16 cellular contexts compared by ENCODE assay signal in the genomic region with DNA sequence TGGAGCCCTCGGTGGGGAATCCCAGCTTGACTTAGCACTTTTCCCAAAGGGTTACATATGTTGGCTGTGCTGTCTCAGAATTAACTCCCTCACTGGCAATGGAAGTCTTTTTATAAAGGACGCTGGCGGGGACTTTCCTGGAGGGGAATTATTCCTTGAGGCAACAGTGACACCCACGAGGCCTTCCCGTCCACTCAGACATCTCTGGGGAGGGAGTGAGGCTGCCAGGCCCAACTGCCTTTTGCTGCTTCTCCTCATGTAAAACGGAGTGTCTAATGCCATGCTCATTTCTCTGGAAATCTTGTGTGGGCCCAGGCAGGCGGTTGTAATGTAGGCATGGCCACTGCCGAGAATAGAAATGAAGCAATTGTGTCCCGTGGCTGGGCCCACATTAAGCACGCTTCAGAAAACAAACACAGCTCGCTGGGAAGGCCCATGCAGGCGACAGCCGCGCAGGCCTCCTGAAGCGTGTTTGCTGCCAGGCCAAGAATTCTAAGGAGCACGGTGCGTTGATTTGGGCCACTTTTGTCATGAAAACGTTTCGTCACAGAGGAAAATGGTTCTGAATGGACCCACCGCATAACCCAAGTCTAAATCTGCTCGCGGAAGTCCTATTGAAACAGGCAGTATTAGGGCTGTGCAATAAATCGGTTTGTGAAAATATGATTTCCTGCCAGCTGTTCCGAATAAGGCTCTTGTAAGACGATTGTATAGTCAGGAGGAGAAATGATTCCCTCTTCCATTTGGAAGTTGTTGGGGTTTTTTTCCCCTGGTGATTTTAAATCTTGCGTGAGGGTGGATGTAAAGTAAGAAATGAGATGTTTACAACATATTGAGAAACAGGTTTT.
DNase-seq lines count a peak whose midpoint lies in the region; ATAC-seq and TF ChIP-seq lines count a peak whose summit lies in the region.
"Had no signal": no experiment of that assay in that cellular context is flagged by ENCODE, and none has a peak within 500 bp of the region (broad histone marks: within the 10 kb centered on the region; RNA-seq: fewer than 3 reads in every experiment).

No MANE protein-coding gene starts in this region.

- H3K4me1 ChIP-seq in esophagus squamous epithelium (peaks cover 0 to 13% (median 0%) of the 10 kb centered on the region in 3 donors), stomach (no peaks in the 10 kb centered on the region)
- H3K4me1 ChIP-seq: body of pancreas, lower lobe of right lung had no signal

- TF ChIP-seq POLR2A in esophagus squamous epithelium (IDR thresholded peaks at IDR 0.05) = no peak
- TF ChIP-seq POLR2A in stomach (IDR thresholded peaks at IDR 0.05) = no peak

- no peaks in the 10 kb centered on the region for H3K9me3 Mint-ChIP-seq in neural crest cell
- H3K9me3 Mint-ChIP-seq: activated T-cell treated with anti-CD3 and anti-CD28 coated beads, Interleukin-2, amount 50 U/mL, for 4 hours had no signal

- no peak for TF ChIP-seq CTCF in esophagus squamous epithelium (IDR thresholded peaks at IDR 0.05)
- TF ChIP-seq CTCF in neural crest cell (conservative IDR thresholded peaks at IDR 0.05) = no peak
- TF ChIP-seq CTCF in stomach (IDR thresholded peaks at IDR 0.05) = no peak

- peak overlapping the region in 3 of 4 donors; percentile 13 to 70 (median 61) for H3K27ac ChIP-seq in esophagus squamous epithelium
- peak overlapping the region in 3 of 5 donors; percentile 22 to 53 (median 28) for H3K27ac ChIP-seq in stomach
- H3K27ac ChIP-seq: C4-2B, lower lobe of right lung had no signal

- DNase-seq in amygdala (lab: John Stamatoyannopoulos, UW) (peak in 43 of 56 donors; percentile 6 to 77 (median 37)), esophagus squamous epithelium (lab: John Stamatoyannopoulos, UW) (no peak), neural crest cell (ENCODE audit: low read depth, low spot score) (no peak), stomach (no peak), NCI-H226 (no peak), NCI-H2029 (lab: John Stamatoyannopoulos, UW) (no peak)
- no peak for DNase-seq in activated CD4-positive, alpha-beta T cell treated with anti-CD3 and anti-CD28 coated beads for 48 hours
- DNase-seq: activated T-cell treated with anti-CD3 and anti-CD28 coated beads, Interleukin-2, amount 50 U/mL, for 4 hours; body of pancreas; KG1; lower lobe of right lung; NCI-H510A; ovary; stimulated activated naive B cell treated with anti-CD40 and anti-IgM and Interleukin-4, amounts not matched to agents 10 μg/mL and 1 μg/mL and 100 μg/mL, for 72 hours had no signal

- no peak overlapping the region for H3K4me3 ChIP-seq in esophagus squamous epithelium
- no peak overlapping the region for H3K4me3 ChIP-seq in stomach
- H3K4me3 ChIP-seq: body of pancreas, lower lobe of right lung, ovary had no signal

- intact Hi-C loops in esophagus squamous epithelium (cut with DNase I) = no loop called here
- intact Hi-C loops in stomach (cut with DNase I; ENCODE audit: low total_unique reads) = no loop called here

- H3K9me3 ChIP-seq in esophagus squamous epithelium (no peaks in the 10 kb centered on the region), stomach (no peaks in the 10 kb centered on the region)
- H3K9me3 ChIP-seq: body of pancreas, lower lobe of right lung, ovary had no signal

- H3K4me1 Mint-ChIP-seq in neural crest cell = peaks cover 10% of the 10 kb centered on the region

- TF ChIP-seq EP300 in stomach (IDR thresholded peaks at IDR 0.05) = no peak

- H3K36me3 Mint-ChIP-seq in neural crest cell (ENCODE audit: low read depth) = no peaks in the 10 kb centered on the region
- H3K36me3 Mint-ChIP-seq: stimulated activated naive B cell treated with anti-CD40 and anti-IgM and Interleukin-4, amounts not matched to agents 10 μg/mL and 1 μg/mL and 100 μg/mL, for 72 hours had no signal

- H3K27me3 Mint-ChIP-seq in neural crest cell (ENCODE audit: low read depth) = peaks cover under 1% of the 10 kb centered on the region

- H3K36me3 ChIP-seq in esophagus squamous epithelium = no peaks in the 10 kb centered on the region
- no peaks in the 10 kb centered on the region for H3K36me3 ChIP-seq in stomach
- H3K36me3 ChIP-seq: lower lobe of right lung, ovary had no signal

- WGBS in esophagus squamous epithelium, 2 donors = 76 to 78% methylated on average over 21 to 25 of the region's 26 CpGs
- 68 to 74% (median 71%) methylated on average over 26 of the region's 26 CpGs for whole genome bisulfite sequencing in stomach, 5 donors

- no peak for ATAC-seq in GM21619 (IDR thresholded peaks at IDR 0.05; ENCODE audit: unreplicated experiment)
- ATAC-seq: activated T-cell treated with anti-CD3 and anti-CD28 coated beads, Interleukin-2, amount 50 U/mL, for 4 hours; body of pancreas; lower lobe of right lung had no signal

- peak overlapping the region; percentile 59 for H3K27ac Mint-ChIP-seq in neural crest cell (ENCODE audit: unreplicated experiment)
- H3K27ac Mint-ChIP-seq: stimulated activated naive B cell treated with anti-CD40 and anti-IgM and Interleukin-4, amounts not matched to agents 10 μg/mL and 1 μg/mL and 100 μg/mL, for 72 hours had no signal

- H3K27me3 ChIP-seq in esophagus squamous epithelium (no peaks in the 10 kb centered on the region), stomach (no peaks in the 10 kb centered on the region)
- H3K27me3 ChIP-seq: body of pancreas, ovary had no signal

- no peak overlapping the region for H3K4me3 Mint-ChIP-seq in neural crest cell
- H3K4me3 Mint-ChIP-seq: activated T-cell treated with anti-CD3 and anti-CD28 coated beads, Interleukin-2, amount 50 U/mL, for 4 hours; stimulated activated naive B cell treated with anti-CD40 and anti-IgM and Interleukin-4, amounts not matched to agents 10 μg/mL and 1 μg/mL and 100 μg/mL, for 72 hours had no signal

Comparison
In these comparisons a context has a peak if more than half of its experiments do, and no peak if none do; other contexts are left out.
1. DNase-seq: peak in amygdala (43 of 56); none in esophagus squamous epithelium (single experiment), neural crest cell (single experiment), stomach (single experiment), NCI-H226 (single experiment), NCI-H2029 (single experiment) and activated CD4-positive, alpha-beta T cell treated with anti-CD3 and anti-CD28 coated beads for 48 hours (single experiment).